ENCODE assay signal across 22 cellular contexts in genomic region chr14:74933925-74934435, GRCh38. TPM values are rescaled to one million over a fixed set of nuclear protein-coding genes. Genes with fewer than 3 reads are reported as not detected.
DNase-seq lines count a peak whose midpoint lies in the region; ATAC-seq, FAIRE-seq and TF ChIP-seq lines count a peak whose summit lies in the region.
"Had no signal": no experiment of that assay in that cellular context is flagged by ENCODE, and none has a peak within 500 bp of the region (broad histone marks: within the 10 kb centered on the region; RNA-seq: fewer than 3 reads in every experiment).

No MANE protein-coding gene starts in this region.

- H3K4me3 ChIP-seq in cardiac muscle cell, result no peak overlapping the region
- H3K4me3 ChIP-seq in trophoblast cell (ENCODE audit: low read depth, low read length), result no peak overlapping the region
- no peak overlapping the region for H3K4me3 ChIP-seq in gastroesophageal sphincter
- no peak overlapping the region for H3K4me3 ChIP-seq in adrenal gland
- H3K4me3 ChIP-seq: breast epithelium had no signal

- WGBS in trophoblast cell (ENCODE audit: extremely low coverage, insufficient coverage, insufficient read length), result no CpG with 5 or more reads among the region's 5 CpGs
- 45 to 100% methylated on average over 1 to 4 of the region's 5 CpGs for WGBS in gastroesophageal sphincter (ENCODE audit: low coverage in 1 of 2), 2 donors
- WGBS in adrenal gland, 4 donors, result 65 to 73% (median 72%) methylated on average over 5 of the region's 5 CpGs

- no peak overlapping the region for H2BK120ac ChIP-seq in trophoblast cell (ENCODE audit: insufficient read depth, low read length, poor library complexity)

- intact Hi-C loops in CD14-positive monocyte (cut with micrococcal nuclease) (no loop called here), adrenal gland (cut with DNase I) (no loop called here)

- no peaks in the 10 kb centered on the region for H3K27me3 ChIP-seq in cardiac muscle cell
- no peaks in the 10 kb centered on the region for H3K27me3 ChIP-seq in trophoblast cell (ENCODE audit: insufficient read depth, low read length)
- H3K27me3 ChIP-seq in gastroesophageal sphincter, result peaks cover 30% of the 10 kb centered on the region
- H3K27me3 ChIP-seq in adrenal gland, result no peaks in the 10 kb centered on the region
- H3K27me3 ChIP-seq: breast epithelium had no signal

- H3K23ac ChIP-seq in trophoblast cell (ENCODE audit: low read length), result no peak overlapping the region

- H3K18ac ChIP-seq in trophoblast cell (ENCODE audit: low read length), result no peak overlapping the region

- H3K9me3 ChIP-seq in cardiac muscle cell (ENCODE audit: low read depth) (no peaks in the 10 kb centered on the region), trophoblast cell (ENCODE audit: insufficient read depth, low read depth, low read length) (no peaks in the 10 kb centered on the region), gastroesophageal sphincter (no peaks in the 10 kb centered on the region), adrenal gland (replicated peaks in 1 of 3) (no peaks in the 10 kb centered on the region)
- H3K9me3 ChIP-seq: breast epithelium had no signal

- H4K12ac ChIP-seq in trophoblast cell (ENCODE audit: low read depth, low read length), result no peak overlapping the region

- H2AK5ac ChIP-seq in trophoblast cell (ENCODE audit: low read length), result no peak overlapping the region

- no peak overlapping the region for H2AFZ ChIP-seq in trophoblast cell (ENCODE audit: insufficient read depth, low read length, poor library complexity)

- H3K9me3 Mint-ChIP-seq in CD14-positive monocyte, result peaks cover 0 to 5% (median 1%) of the 10 kb centered on the region in 7 donors

- no peak overlapping the region for H2BK12ac ChIP-seq in trophoblast cell (ENCODE audit: low read length)

- no peak overlapping the region for H3K4me2 ChIP-seq in trophoblast cell (ENCODE audit: low read length)
- H3K4me2 ChIP-seq: KMS-11 had no signal

- TF ChIP-seq POLR2A in gastroesophageal sphincter (IDR thresholded peaks at IDR 0.05) (no peak), adrenal gland (IDR thresholded peaks at IDR 0.05) (no peak)

- no peak for TF ChIP-seq EP300 in gastroesophageal sphincter (IDR thresholded peaks at IDR 0.05)

- DNase-seq in CD14-positive monocyte (ENCODE audit: low spot score), result peak; percentile 7
- peak; percentile 98 for DNase-seq in LHCN-M2 (ENCODE audit: low read depth)
- DNase-seq in cardiac muscle cell (ENCODE audit: low read depth in 1 of 2, low spot score in 1 of 2), result no peak
- DNase-seq in trophoblast cell, result no peak
- DNase-seq in adrenal gland, result no peak
- no peak for DNase-seq in pons (ENCODE audit: low spot score)
- DNase-seq in frontal cortex (ENCODE audit: low spot score in 2 of 2), result no peak
- DNase-seq: activated naive CD8-positive, alpha-beta T cell treated with anti-CD3 and anti-CD28 coated beads, Interleukin-2, amount 50 U/mL, for 24 hours; NCI-H1436 treated with DMSO at 0.1 percent for 48 hours; NCI-H446 treated with DMSO at 0.1 percent for 48 hours; T-helper 9 cell had no signal

- peaks cover 24% of the 10 kb centered on the region for H3K4me1 Mint-ChIP-seq in CD14-positive monocyte

- H3K27ac ChIP-seq in cardiac muscle cell (peak overlapping the region; percentile 52), trophoblast cell (ENCODE audit: low read depth, low read length) (no peak overlapping the region), gastroesophageal sphincter (peak overlapping the region in 1 of 4 donors; percentile 27), adrenal gland (no peak overlapping the region)
- H3K27ac ChIP-seq: KMS-11 had no signal

- no peak overlapping the region for H4K8ac ChIP-seq in trophoblast cell (ENCODE audit: low read depth, low read length)

- H3K4ac ChIP-seq in trophoblast cell (ENCODE audit: low read depth, low read length), result no peak overlapping the region

- FAIRE-seq in frontal cortex (lab: Jason Lieb, UNC), result no peak
- FAIRE-seq: H1, islet of Langerhans had no signal

- no peak for ATAC-seq in gastroesophageal sphincter
- ATAC-seq: activated CD4-positive, CD25-positive, alpha-beta regulatory T cell treated with anti-CD3 and anti-CD28 coated beads, Interleukin-2, amount 50 U/mL, for 24 hours; activated naive CD8-positive, alpha-beta T cell treated with anti-CD3 and anti-CD28 coated beads, Interleukin-2, amount 50 U/mL, for 24 hours; esophagus mucosa had no signal

- no peaks in the 10 kb centered on the region for H3K79me1 ChIP-seq in trophoblast cell (ENCODE audit: low read length)

- no peak overlapping the region for H4K91ac ChIP-seq in trophoblast cell (ENCODE audit: low read depth, low read length)

- no peak overlapping the region for H3K27ac Mint-ChIP-seq in CD14-positive monocyte
- H3K27ac Mint-ChIP-seq: activated naive CD8-positive, alpha-beta T cell treated with anti-CD3 and anti-CD28 coated beads, Interleukin-2, amount 50 U/mL, for 24 hours; activated T-helper 2 cell treated with anti-CD3 and anti-CD28 coated beads, Interferon-gamma antibody, Interleukin-2, Interleukin-4, amounts not matched to agents 10 μg/mL and 5 μg/mL and 100 μg/mL, durations not matched to agents 14 hours and 24 hours and 36 hours had no signal

- no peak overlapping the region for H3K4me3 Mint-ChIP-seq in CD14-positive monocyte
- H3K4me3 Mint-ChIP-seq: activated naive CD8-positive, alpha-beta T cell treated with anti-CD3 and anti-CD28 coated beads, Interleukin-2, amount 50 U/mL, for 24 hours had no signal

- peaks cover 5 to 7% (median 7%) of the 10 kb centered on the region in 3 donors for H3K27me3 Mint-ChIP-seq in CD14-positive monocyte (ENCODE audit: low read depth in 3 of 3)

- H3K14ac ChIP-seq in trophoblast cell (ENCODE audit: low read length), result no peak overlapping the region

- H3K79me2 ChIP-seq in trophoblast cell (ENCODE audit: control insufficient read depth, insufficient read depth, low read length, poor library complexity), result no peaks in the 10 kb centered on the region

- no peak overlapping the region for H2BK5ac ChIP-seq in trophoblast cell (ENCODE audit: low read depth, low read length, poor library complexity)

- peak overlapping the region; percentile 43 for H3K9ac ChIP-seq in trophoblast cell (ENCODE audit: low read length)
- H3K9ac ChIP-seq: KMS-11 had no signal

- no peaks in the 10 kb centered on the region for H3K36me3 ChIP-seq in cardiac muscle cell
- H3K36me3 ChIP-seq in trophoblast cell (ENCODE audit: control insufficient read depth in 1 of 2, insufficient read depth in 2 of 2, low read length in 2 of 2), result no peaks in the 10 kb centered on the region
- no peaks in the 10 kb centered on the region for H3K36me3 ChIP-seq in gastroesophageal sphincter
- H3K36me3 ChIP-seq in adrenal gland (replicated peaks in 1 of 2), result no peaks in the 10 kb centered on the region
- H3K36me3 ChIP-seq: breast epithelium had no signal

- H3K4me1 ChIP-seq in cardiac muscle cell (ENCODE audit: low read depth) (peaks cover 16% of the 10 kb centered on the region), trophoblast cell (ENCODE audit: control insufficient read depth in 1 of 2, insufficient read depth in 2 of 2, low read length in 2 of 2) (peaks cover 0 to 5% of the 10 kb centered on the region in 2 experiments), gastroesophageal sphincter (peaks cover 0 to 36% (median 11%) of the 10 kb centered on the region in 3 donors), adrenal gland (replicated peaks in 1 of 2) (peaks cover 0 to 4% of the 10 kb centered on the region in 2 donors)
- H3K4me1 ChIP-seq: breast epithelium had no signal

- TF ChIP-seq CTCF in CD14-positive monocyte (IDR thresholded peaks at IDR 0.05) (no peak), cardiac muscle cell (IDR thresholded peaks at IDR 0.05; ENCODE audit: low read depth, low read length) (no peak), gastroesophageal sphincter (IDR thresholded peaks at IDR 0.05) (no peak), adrenal gland (IDR thresholded peaks at IDR 0.05) (no peak)

- H3K36me3 Mint-ChIP-seq in CD14-positive monocyte, result no peaks in the 10 kb centered on the region

RNA-seq across cellular contexts. Expression of gene RPS6KL1, which starts 10.9 kb away (rescaled TPM):
- not detected for polyA plus RNA-seq in CD14-positive monocyte
- 0.80 and 1.9 TPM in 2 replicates for total RNA-seq in LHCN-M2 (2014; rRNA removed)
- polyA plus RNA-seq in LHCN-M2 (2012), result 0.55 TPM
- 7.6 and 15.1 TPM in 2 replicates for total RNA-seq in cardiac muscle cell
- 9.3 and 9.8 TPM in 2 replicates for polyA plus RNA-seq in cardiac muscle cell
- 0.31 and 0.67 TPM in 2 replicates for polyA plus RNA-seq in trophoblast cell (2013)
- total RNA-seq in gastroesophageal sphincter, result 10 to 100 TPM in 1 of 4 donors, 1 to 10 TPM in 3; 4.0 to 10.2 (median 8.2) TPM
- total RNA-seq in adrenal gland, result 10 to 100 TPM in 1 of 8 donors, 1 to 10 TPM in 7; 2.0 to 23.9 (median 5.3) TPM
- polyA plus RNA-seq in adrenal gland, result 10 to 100 TPM in 2 of 3 donors, 1 to 10 TPM in 1; 3.9 to 28.2 (median 12.3) TPM
- 23.6 TPM for total RNA-seq in frontal cortex

RNA-seq across cellular contexts. Expression of gene PGF, which starts 21.4 kb away (rescaled TPM):
- not detected for polyA plus RNA-seq in CD14-positive monocyte
- total RNA-seq in LHCN-M2 (2014; rRNA removed), result 82.3 and 181 TPM in 2 replicates
- 25.9 TPM for polyA plus RNA-seq in LHCN-M2 (2012)
- total RNA-seq in cardiac muscle cell, result 14.2 and 18.1 TPM in 2 replicates
- polyA plus RNA-seq in cardiac muscle cell, result 23.5 and 24.6 TPM in 2 replicates
- polyA plus RNA-seq in trophoblast cell (2013), result 746 and 849 TPM in 2 replicates
- 10 to 100 TPM; 11.2 to 21.0 (median 16.5) TPM for total RNA-seq in gastroesophageal sphincter
- 10 to 100 TPM in 3 of 8 donors, 1 to 10 TPM in 5; 2.1 to 12.7 (median 5.3) TPM for total RNA-seq in adrenal gland
- 1 to 10 TPM; 1.7 to 5.1 (median 4.5) TPM for polyA plus RNA-seq in adrenal gland
- total RNA-seq in frontal cortex, result 2.9 TPM

RNA-seq across cellular contexts. Expression of gene DLST, which starts 52.3 kb away (rescaled TPM):
- polyA plus RNA-seq in CD14-positive monocyte (1 to 10 TPM; 6.7 to 7.3 TPM), cardiac muscle cell (10.0 and 13.8 TPM in 2 replicates), adrenal gland (100 to 1,000 TPM in 1 of 3 donors, 10 to 100 TPM in 2; 42.0 to 137 (median 54.0) TPM)
- total RNA-seq in LHCN-M2 (2014; rRNA removed) (66.7 and 71.6 TPM in 2 replicates), cardiac muscle cell (53.2 and 63.7 TPM in 2 replicates), gastroesophageal sphincter (10 to 100 TPM; 79.3 to 98.7 (median 87.8) TPM), adrenal gland (100 to 1,000 TPM; 128 to 205 (median 162) TPM), frontal cortex (28.5 TPM)
- 70.9 TPM for polyA plus RNA-seq in LHCN-M2 (2012)
- polyA plus RNA-seq in trophoblast cell (2013), result 46.1 and 47.0 TPM in 2 replicates

RNA-seq across cellular contexts. Expression of gene PROX2, which starts 58.0 kb away (rescaled TPM):
- not detected for polyA plus RNA-seq in CD14-positive monocyte
- not detected in 2 replicates for total RNA-seq in LHCN-M2 (2014; rRNA removed)
- 0.02 TPM for polyA plus RNA-seq in LHCN-M2 (2012)
- not detected in 2 replicates for total RNA-seq in cardiac muscle cell
- 0.06 and 0.75 TPM in 2 replicates for polyA plus RNA-seq in cardiac muscle cell
- polyA plus RNA-seq in trophoblast cell (2013), result 0.01 TPM in 2 replicates
- under 1 TPM in 1 of 4 donors, not detected in 3; 0.08 TPM for total RNA-seq in gastroesophageal sphincter
- not detected for total RNA-seq in adrenal gland
- polyA plus RNA-seq in adrenal gland, result under 1 TPM in 1 of 3 donors, not detected in 2; 0.08 TPM
- total RNA-seq in frontal cortex, result not detected
- total RNA-seq: breast epithelium, esophagus mucosa, G401, H1, right cardiac atrium, SK-MEL-5 had no signal
- polyA plus RNA-seq: right cardiac atrium had no signal

Comparison
In these comparisons a context has a peak if more than half of its experiments do, and no peak if none do; other contexts are left out.
1. DNase-seq: peak in CD14-positive monocyte (single experiment) and LHCN-M2 (single experiment); none in cardiac muscle cell (0 of 2), trophoblast cell (0 of 2), adrenal gland (0 of 7), pons (single experiment) and frontal cortex (0 of 2).